In genomic region chr19:29422047-29422446, GRCh38 we compare ENCODE assay signal across 10 cellular contexts.
"Had no signal": no experiment of that assay in that cellular context is flagged by ENCODE, and none has a peak within 500 bp of the region (broad histone marks: within the 10 kb centered on the region; RNA-seq: fewer than 3 reads in every experiment).

No MANE protein-coding gene starts in this region.

- FAIRE-seq: H54 had no signal

- H2AFZ ChIP-seq: GM23248, GM23338 had no signal

- H3K36me3 ChIP-seq: HAP-1 had no signal

- ATAC-seq: GM23338, HCT116 had no signal

- H3K4me2 ChIP-seq: GM23338 had no signal

- H3K9me3 ChIP-seq: HAP-1 had no signal

- H3K4me3 Mint-ChIP-seq: GM23338, H9, HFFc6 had no signal

- H3K4me3 ChIP-seq: GM23248, GM23338, HAP-1 had no signal

- H3K27ac Mint-ChIP-seq: GM23338, H9, HFFc6 had no signal

- H3K4me1 ChIP-seq: HAP-1 had no signal

- DNase-seq: GM23248, GOT3, H7, H9, HCEC 1CT, HFFc6 had no signal

- H3K9ac ChIP-seq: GM23248 had no signal

- H3K4me1 Mint-ChIP-seq: GM23338 had no signal

- H3K27ac ChIP-seq: GM23248 had no signal
